35 cellular contexts compared by ENCODE assay signal in the genomic region with DNA sequence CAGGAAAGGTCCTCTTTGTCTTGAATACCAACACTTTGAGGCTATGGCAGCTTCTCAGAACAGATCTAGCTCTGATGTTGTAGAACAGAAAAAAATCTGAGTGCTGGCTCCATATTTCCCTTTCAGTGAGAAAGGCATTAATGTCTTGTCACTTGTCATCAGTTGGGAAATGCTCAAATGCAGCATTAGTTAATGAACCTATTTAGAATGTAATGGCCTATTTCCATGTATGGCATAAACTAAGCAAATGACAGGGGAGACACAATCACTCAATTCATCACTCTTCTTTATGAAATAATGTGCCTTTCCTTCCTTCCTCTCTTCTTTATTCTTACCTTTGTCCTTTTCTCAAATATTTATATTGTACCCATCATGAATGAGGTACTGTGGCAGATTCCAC.
"Had no signal": no experiment of that assay in that cellular context is flagged by ENCODE, and none has a peak within 500 bp of the region (broad histone marks: within the 10 kb centered on the region; RNA-seq: fewer than 3 reads in every experiment).

No MANE protein-coding gene starts in this region.

- H3K4me1 ChIP-seq: colonic mucosa had no signal

- H3K9me3 ChIP-seq: adrenal gland, body of pancreas, breast epithelium, colonic mucosa had no signal

- H3K27ac Mint-ChIP-seq: activated B cell treated with CpG ODN at 0.5 μM for 24 hours; activated CD4-positive, alpha-beta memory T cell treated with anti-CD3 and anti-CD28 coated beads, Interleukin-2, amount 10 ng/mL, durations not matched to agents 7 days and 5 days; activated CD4-positive, alpha-beta T cell treated with anti-CD3 and anti-CD28 coated beads, Interleukin-2, amount 10 ng/mL, durations not matched to agents 24 days and 14 days; activated CD8-positive, alpha-beta memory T cell treated with anti-CD3 and anti-CD28 coated beads, Interleukin-2, amount 10 ng/mL, durations not matched to agents 7 days and 5 days; activated CD8-positive, alpha-beta T cell treated with anti-CD3 and anti-CD28 coated beads, Interleukin-2, amount 10 ng/mL, durations not matched to agents 7 days and 5 days; activated naive CD4-positive, alpha-beta T cell treated with anti-CD3 and anti-CD28 coated beads, Interleukin-2, amount 10 ng/mL, durations not matched to agents 7 days and 5 days; activated naive CD4-positive, alpha-beta T cell treated with anti-CD3 and anti-CD28 coated beads, Interleukin-2, amount 50 U/mL, for 24 hours; activated naive CD8-positive, alpha-beta T cell; activated naive CD8-positive, alpha-beta T cell treated with anti-CD3 and anti-CD28 coated beads, Interleukin-2, amount 10 ng/mL, durations not matched to agents 7 days and 5 days; activated T-cell treated with anti-CD3 and anti-CD28 coated beads, Interleukin-2, amount 50 U/mL, for 24 hours; activated T-helper 2 cell treated with anti-CD3 and anti-CD28 coated beads, Interferon-gamma antibody, Interleukin-2, Interleukin-4, amounts not matched to agents 10 μg/mL and 5 μg/mL and 100 μg/mL, durations not matched to agents 14 hours and 24 hours and 36 hours; T-helper 1 cell treated with Interleukin-12 subunit alpha and Interleukin-12 subunit beta and Interleukin-4 antibody, amounts not matched to agents 30 μg/mL and 1 μg/mL, for 36 hours; T-helper 2 cell treated with Interferon-gamma antibody and Interleukin-4, amounts not matched to agents 5 μg/mL and 100 μg/mL, for 36 hours had no signal

- H3K9me3 Mint-ChIP-seq: activated B cell treated with CpG ODN at 0.5 μM for 24 hours; activated naive CD4-positive, alpha-beta T cell treated with anti-CD3 and anti-CD28 coated beads, Interleukin-2, amount 50 U/mL, for 24 hours; activated T-cell treated with anti-CD3 and anti-CD28 coated beads, Interleukin-2, amount 50 U/mL, for 24 hours had no signal

- H3K4me3 ChIP-seq: adrenal gland, body of pancreas, breast epithelium, colonic mucosa had no signal

- H3K27me3 ChIP-seq: adrenal gland, body of pancreas, brain microvascular endothelial cell, breast epithelium, colonic mucosa had no signal

- H3K4me3 Mint-ChIP-seq: activated B cell treated with CpG ODN at 0.5 μM for 24 hours; activated CD4-positive, alpha-beta memory T cell treated with anti-CD3 and anti-CD28 coated beads, Interleukin-2, amount 10 ng/mL, durations not matched to agents 7 days and 5 days; activated CD4-positive, alpha-beta T cell treated with anti-CD3 and anti-CD28 coated beads, Interleukin-2, amount 10 ng/mL, durations not matched to agents 24 days and 14 days; activated CD8-positive, alpha-beta memory T cell treated with anti-CD3 and anti-CD28 coated beads, Interleukin-2, amount 10 ng/mL, durations not matched to agents 7 days and 5 days; activated CD8-positive, alpha-beta T cell treated with anti-CD3 and anti-CD28 coated beads, Interleukin-2, amount 10 ng/mL, durations not matched to agents 7 days and 5 days; activated naive CD4-positive, alpha-beta T cell treated with anti-CD3 and anti-CD28 coated beads, Interleukin-2, amount 10 ng/mL, durations not matched to agents 7 days and 5 days; activated naive CD4-positive, alpha-beta T cell treated with anti-CD3 and anti-CD28 coated beads, Interleukin-2, amount 50 U/mL, for 24 hours; activated naive CD8-positive, alpha-beta T cell; activated naive CD8-positive, alpha-beta T cell treated with anti-CD3 and anti-CD28 coated beads, Interleukin-2, amount 10 ng/mL, durations not matched to agents 7 days and 5 days; activated T-cell treated with anti-CD3 and anti-CD28 coated beads, Interleukin-2, amount 50 U/mL, for 24 hours; T-helper 1 cell treated with Interleukin-12 subunit alpha and Interleukin-12 subunit beta and Interleukin-4 antibody, amounts not matched to agents 30 μg/mL and 1 μg/mL, for 36 hours; T-helper 2 cell treated with Interferon-gamma antibody and Interleukin-4, amounts not matched to agents 5 μg/mL and 100 μg/mL, for 36 hours had no signal

- H3K36me3 Mint-ChIP-seq: activated naive CD4-positive, alpha-beta T cell treated with anti-CD3 and anti-CD28 coated beads, Interleukin-2, amount 50 U/mL, for 24 hours; activated naive CD8-positive, alpha-beta T cell had no signal

- FAIRE-seq: astrocyte, TTC549 had no signal

- ATAC-seq: activated CD8-positive, alpha-beta memory T cell treated with anti-CD3 and anti-CD28 coated beads, Interleukin-2, amount 10 ng/mL, durations not matched to agents 7 days and 5 days; activated CD8-positive, alpha-beta T cell treated with anti-CD3 and anti-CD28 coated beads, Interleukin-2, amount 10 ng/mL, durations not matched to agents 7 days and 5 days; body of pancreas had no signal

- H3K36me3 ChIP-seq: adrenal gland, brain microvascular endothelial cell, breast epithelium, colonic mucosa had no signal

- H3K27ac ChIP-seq: adrenal gland, body of pancreas, brain microvascular endothelial cell, breast epithelium, colonic mucosa, VCaP had no signal

- H3K27me3 Mint-ChIP-seq: activated B cell treated with CpG ODN at 0.5 μM for 24 hours; activated CD8-positive, alpha-beta memory T cell treated with anti-CD3 and anti-CD28 coated beads, Interleukin-2, amount 10 ng/mL, durations not matched to agents 7 days and 5 days; activated naive CD4-positive, alpha-beta T cell treated with anti-CD3 and anti-CD28 coated beads, Interleukin-2, amount 50 U/mL, for 24 hours; activated T-cell treated with anti-CD3 and anti-CD28 coated beads, Interleukin-2, amount 50 U/mL, for 24 hours had no signal

- DNase-seq: activated B cell treated with CpG ODN at 0.5 μM for 24 hours; activated CD4-positive, alpha-beta memory T cell treated with anti-CD3 and anti-CD28 coated beads, Interleukin-2, amount 10 ng/mL, durations not matched to agents 7 days and 5 days; activated CD4-positive, alpha-beta T cell treated with anti-CD3 and anti-CD28 coated beads for 4 hours; activated CD4-positive, alpha-beta T cell treated with anti-CD3 and anti-CD28 coated beads, Interleukin-2, amount 10 ng/mL, durations not matched to agents 24 days and 14 days; activated CD4-positive, alpha-beta T cell treated with anti-CD3 and anti-CD28 coated beads, Interleukin-2, amount 50 U/mL, for 48 hours; activated CD4-positive, CD25-positive, alpha-beta regulatory T cell treated with anti-CD3 and anti-CD28 coated beads, Interleukin-2, amount 50 U/mL, for 72 hours; activated CD8-positive, alpha-beta memory T cell treated with anti-CD3 and anti-CD28 coated beads for 24 hours; activated CD8-positive, alpha-beta memory T cell treated with anti-CD3 and anti-CD28 coated beads, Interleukin-2, amount 10 ng/mL, durations not matched to agents 7 days and 5 days; activated CD8-positive, alpha-beta memory T cell treated with anti-CD3 and anti-CD28 coated beads, Interleukin-2, amount 50 U/mL, for 48 hours; activated CD8-positive, alpha-beta T cell treated with anti-CD3 and anti-CD28 coated beads, Interleukin-2, amount 10 ng/mL, durations not matched to agents 7 days and 5 days; activated effector memory CD4-positive, alpha-beta T cell treated with Interleukin-2 at 50 U/mL for 16 hours; activated gamma-delta T cell; activated naive CD4-positive, alpha-beta T cell treated with anti-CD3 and anti-CD28 coated beads, Interleukin-2, amount 10 ng/mL, durations not matched to agents 7 days and 5 days; activated naive CD4-positive, alpha-beta T cell treated with Interleukin-2 at 50 U/mL for 16 hours; activated naive CD8-positive, alpha-beta T cell treated with anti-CD3 and anti-CD28 coated beads, Interleukin-2, amount 10 ng/mL, durations not matched to agents 7 days and 5 days; activated T-cell treated with anti-CD3 and anti-CD28 coated beads, Interleukin-2, amount 50 U/mL, for 24 hours; activated T-cell treated with anti-CD3 and anti-CD28 coated beads, Interleukin-2, amount 50 U/mL, for 48 hours; adrenal gland; amniotic stem cell; aorta; body of pancreas; brain microvascular endothelial cell; central memory CD4-positive, alpha-beta T cell; colonic mucosa; T-helper 2 cell; T-helper 9 cell had no signal
